In genomic region chr6:11006060-11006459, GRCh38 we compare ENCODE assay signal across 1 cellular context.
TF ChIP-seq lines count a peak whose summit lies in the region.

No MANE protein-coding gene starts in this region.

TF ChIP-seq in SK-N-SH, 30 proteins besides CTCF, POLR2A, EP300 and RAD21 (continued from another document):
- TF ChIP-seq SIN3A (IDR thresholded peaks at IDR 0.05; ENCODE audit: borderline replicate concordance, low read depth, low read length): no peak
- TF ChIP-seq USF1 (IDR thresholded peaks at IDR 0.05; ENCODE audit: borderline replicate concordance, low read depth): no peak
- no peak for TF ChIP-seq GATA2 (CRISPR knock-in tag; IDR thresholded peaks at IDR 0.05)
- no peak for TF ChIP-seq REST (IDR thresholded peaks at IDR 0.05; ENCODE audit: low read depth, low read length)
- no peak for TF ChIP-seq IRF3 (IDR thresholded peaks at IDR 0.05; ENCODE audit: low read depth, low read length)
- TF ChIP-seq RFX5 (IDR thresholded peaks at IDR 0.05; ENCODE audit: low read length): no peak
- no peak for TF ChIP-seq NFIC (IDR thresholded peaks at IDR 0.05; ENCODE audit: borderline replicate concordance)
- TF ChIP-seq RCOR1 (IDR thresholded peaks at IDR 0.05; ENCODE audit: low read length): no peak
- no peak for TF ChIP-seq FOXJ3 (CRISPR knock-in tag; IDR thresholded peaks at IDR 0.05)
- no peak for TF ChIP-seq ELF1 (IDR thresholded peaks at IDR 0.05)
- TF ChIP-seq MEF2A (IDR thresholded peaks at IDR 0.05; ENCODE audit: borderline replicate concordance, low read depth): no peak
- TF ChIP-seq CHD2 (IDR thresholded peaks at IDR 0.05; ENCODE audit: low read length, partially characterized antibody): no peak
TF ChIP-seq in SK-N-SH: peak in this region for 0.
